In the genomic region with DNA sequence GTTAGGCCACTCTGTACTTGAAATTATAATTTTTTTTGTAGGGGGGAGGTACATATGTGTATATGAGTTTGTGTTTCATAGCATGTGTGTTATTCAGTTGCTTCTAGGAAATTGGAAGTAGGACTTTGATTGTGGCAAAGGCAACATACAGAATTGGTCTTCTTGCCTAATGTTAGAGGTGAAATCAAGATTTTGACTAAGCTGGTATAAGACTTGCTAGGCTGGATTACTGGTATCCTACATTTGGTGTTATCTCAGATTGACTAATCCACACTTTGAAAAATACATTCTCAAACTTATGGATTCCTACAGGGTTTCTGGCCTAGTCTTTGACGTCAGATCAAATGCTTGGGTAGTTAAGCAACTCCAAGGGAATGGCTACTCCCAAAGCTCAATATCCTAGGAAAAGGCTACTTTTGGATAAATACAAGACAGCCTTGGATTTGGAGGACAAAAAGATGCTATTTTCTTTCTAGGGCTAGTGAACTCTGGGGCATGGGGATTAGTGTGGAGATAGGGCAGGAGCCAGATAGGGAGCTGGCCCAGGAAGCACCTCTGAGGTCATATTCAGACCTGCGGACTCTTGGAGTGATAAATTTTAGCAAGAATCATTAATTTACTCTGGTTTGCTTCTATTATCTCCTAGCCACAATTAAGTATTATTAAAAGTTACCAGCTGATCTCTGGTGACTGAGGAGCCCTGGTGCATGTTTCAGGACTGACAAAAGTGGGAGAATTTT, we compare ENCODE assay signal across 13 cellular contexts.
A peak's percentile ranks its signal among the peaks of the same experiment; 100 is the strongest.
DNase-seq lines count a peak whose midpoint lies in the region; TF ChIP-seq lines count a peak whose summit lies in the region.
"Had no signal": no experiment of that assay in that cellular context is flagged by ENCODE, and none has a peak within 500 bp of the region (broad histone marks: within the 10 kb centered on the region; RNA-seq: fewer than 3 reads in every experiment).

No MANE protein-coding gene starts in this region.

- H3K4me3 ChIP-seq in Peyer's patch (no peak overlapping the region), esophagus squamous epithelium (no peak overlapping the region), mesenchymal stem cell (ENCODE audit: insufficient read depth in 1 of 2, low read depth in 1 of 2, low read length in 2 of 2) (no peak overlapping the region), thyroid gland (replicated peaks in 1 of 3) (no peak overlapping the region)

- no peak overlapping the region for H4K91ac ChIP-seq in mesenchymal stem cell (ENCODE audit: low read length)

- H3K4ac ChIP-seq in mesenchymal stem cell (ENCODE audit: low read depth in 1 of 2, low read length in 2 of 2), result no peak overlapping the region

- H3K79me1 ChIP-seq in mesenchymal stem cell (replicated peaks; ENCODE audit: low read length, poor library complexity, severe bottlenecking), result no peaks in the 10 kb centered on the region

- H2BK5ac ChIP-seq in mesenchymal stem cell (ENCODE audit: low read depth, low read length, poor library complexity, severe bottlenecking), result no peak overlapping the region

- H3K23ac ChIP-seq in mesenchymal stem cell (ENCODE audit: low read length in 2 of 2), result no peak overlapping the region

- H3K9ac ChIP-seq in mesenchymal stem cell (ENCODE audit: low read length), result peak overlapping the region; percentile 64

- H2AK5ac ChIP-seq in mesenchymal stem cell (ENCODE audit: low read length, severe bottlenecking), result no peak overlapping the region

- no peak overlapping the region for H3K4me2 ChIP-seq in mesenchymal stem cell (ENCODE audit: low read length, poor library complexity, severe bottlenecking)

- no peak overlapping the region for H2BK120ac ChIP-seq in mesenchymal stem cell (ENCODE audit: low read depth, low read length)

- no peak overlapping the region for H4K8ac ChIP-seq in mesenchymal stem cell (ENCODE audit: low read length)

- H2BK15ac ChIP-seq in mesenchymal stem cell (ENCODE audit: low read depth, poor library complexity, severe bottlenecking), result no peak overlapping the region

- intact Hi-C loops in esophagus squamous epithelium (cut with DNase I), result no loop called here
- intact Hi-C loops in thyroid gland (cut with DNase I), result no loop called here

- no peak overlapping the region for H2BK12ac ChIP-seq in mesenchymal stem cell (ENCODE audit: low read length in 2 of 2)

- H3K9me3 ChIP-seq in Peyer's patch (no peaks in the 10 kb centered on the region), esophagus squamous epithelium (no peaks in the 10 kb centered on the region), mesenchymal stem cell (ENCODE audit: control insufficient read depth, low read length) (no peaks in the 10 kb centered on the region), thyroid gland (no peaks in the 10 kb centered on the region)

- H3K27ac ChIP-seq in Peyer's patch (peak overlapping the region in 3 of 4 donors; percentile 12 to 58 (median 36)), esophagus squamous epithelium (peak overlapping the region in 3 of 4 donors; percentile 23 to 80 (median 60)), mesenchymal stem cell (ENCODE audit: low read length, poor library complexity, severe bottlenecking) (no peak overlapping the region), thyroid gland (peak overlapping the region in 2 of 3 donors; percentile 10 to 37)

- no peak overlapping the region for H3K14ac ChIP-seq in mesenchymal stem cell (ENCODE audit: low read length in 2 of 2)

- WGBS in esophagus squamous epithelium, 2 donors, result 44 to 60% methylated on average over 2 of the region's 2 CpGs
- WGBS in mesenchymal stem cell, result 40% methylated on average over 1 of the region's 2 CpGs
- 60 to 94% methylated on average over 2 of the region's 2 CpGs for WGBS in thyroid gland, 2 donors

- no peak overlapping the region for H2AFZ ChIP-seq in mesenchymal stem cell (ENCODE audit: low read depth, low read length)

- no peaks in the 10 kb centered on the region for H3K36me3 ChIP-seq in Peyer's patch
- H3K36me3 ChIP-seq in esophagus squamous epithelium, result no peaks in the 10 kb centered on the region
- no peaks in the 10 kb centered on the region for H3K36me3 ChIP-seq in mesenchymal stem cell (ENCODE audit: control insufficient read depth in 1 of 2, insufficient read depth in 2 of 2, low read depth in 1 of 2, low read length in 2 of 2)
- no peaks in the 10 kb centered on the region for H3K36me3 ChIP-seq in thyroid gland

- H3K27me3 ChIP-seq in Peyer's patch (no peaks in the 10 kb centered on the region), esophagus squamous epithelium (peaks cover 0 to 9% (median 0%) of the 10 kb centered on the region in 4 donors), mesenchymal stem cell (ENCODE audit: control insufficient read depth in 1 of 2, insufficient read depth in 1 of 2, low read length in 2 of 2) (no peaks in the 10 kb centered on the region), thyroid gland (no peaks in the 10 kb centered on the region)

- DNase-seq in Peyer's patch (no peak), esophagus squamous epithelium (lab: John Stamatoyannopoulos, UW) (no peak), mesenchymal stem cell (no peak), thyroid gland (no peak), MV-4-11 (lab: John Stamatoyannopoulos, UW) (no peak), HuH-7 (ENCODE audit: low spot score) (no peak), NCI-H2081 treated with DMSO at 0.1 percent for 48 hours (lab: John Stamatoyannopoulos, UW) (no peak)
- DNase-seq: activated CD4-positive, alpha-beta memory T cell treated with anti-CD3 and anti-CD28 coated beads for 36 hours; activated T-cell treated with anti-CD3 and anti-CD28 coated beads, Interleukin-2, amount 50 U/mL, for 4 hours; H7; NCI-H187; NCI-H226; stimulated activated naive CD4-positive, alpha-beta T cell had no signal

- H3K4me1 ChIP-seq in Peyer's patch, result peaks cover 0 to 18% (median 0%) of the 10 kb centered on the region in 4 donors
- H3K4me1 ChIP-seq in esophagus squamous epithelium, result peaks cover 0 to 15% (median 8%) of the 10 kb centered on the region in 3 donors
- H3K4me1 ChIP-seq in mesenchymal stem cell (ENCODE audit: control insufficient read depth, insufficient read depth, low read depth, low read length), result peaks cover 2% of the 10 kb centered on the region
- H3K4me1 ChIP-seq in thyroid gland, result no peaks in the 10 kb centered on the region

- no peak overlapping the region for H3K18ac ChIP-seq in mesenchymal stem cell (ENCODE audit: low read depth in 1 of 2, low read length in 2 of 2)

- no peak for TF ChIP-seq CTCF in Peyer's patch (IDR thresholded peaks at IDR 0.05)
- TF ChIP-seq CTCF in esophagus squamous epithelium (IDR thresholded peaks at IDR 0.05), result no peak
- TF ChIP-seq CTCF in thyroid gland (IDR thresholded peaks at IDR 0.05), result no peak

- no peak for TF ChIP-seq POLR2A in Peyer's patch (IDR thresholded peaks at IDR 0.05)
- TF ChIP-seq POLR2A in esophagus squamous epithelium (IDR thresholded peaks at IDR 0.05), result no peak
- no peak for TF ChIP-seq POLR2A in thyroid gland (IDR thresholded peaks at IDR 0.05)
